8 cellular contexts compared by ENCODE assay signal in the genomic region with DNA sequence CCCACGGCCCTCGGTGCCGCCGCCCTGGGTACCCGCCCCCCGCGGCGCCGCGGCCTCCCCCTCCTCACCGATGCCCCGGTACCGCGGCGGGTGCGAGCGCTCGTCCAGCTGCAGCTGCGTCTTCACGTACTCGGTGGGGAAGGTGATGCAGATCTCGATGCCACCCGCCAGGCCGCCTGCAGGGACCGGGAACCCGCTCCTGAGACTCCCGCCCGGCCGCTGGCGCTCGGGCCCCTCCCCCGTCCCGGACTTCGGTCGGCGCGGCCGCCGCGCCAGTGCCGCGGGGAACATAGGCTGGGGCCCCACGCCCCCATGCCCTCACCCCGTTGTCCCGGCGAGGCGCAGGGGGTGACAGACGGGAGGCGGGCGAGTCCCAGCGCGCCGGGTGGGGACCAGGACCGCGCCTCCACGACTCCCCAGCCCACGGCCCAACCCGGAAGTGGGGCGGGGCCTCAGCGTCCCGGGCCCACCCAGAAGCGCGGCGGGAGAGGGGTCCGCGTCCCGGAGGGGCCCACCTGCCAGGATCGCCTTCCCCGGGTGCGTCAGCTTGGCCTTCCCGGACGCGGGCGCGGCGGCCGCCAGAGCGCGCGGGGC. TPM values are rescaled to one million over a fixed set of nuclear protein-coding genes. Genes with fewer than 3 reads are reported as not detected.
DNase-seq lines count a peak whose midpoint lies in the region; ATAC-seq, FAIRE-seq and TF ChIP-seq lines count a peak whose summit lies in the region.

No MANE protein-coding gene starts in this region.

- TF ChIP-seq CTCF in endothelial cell of umbilical vein (IDR thresholded peaks at IDR 0.05; ENCODE audit: extremely low read depth in 1 of 2, insufficient read depth in 1 of 2, low read depth in 1 of 2, low read length in 2 of 2), result no peak
- TF ChIP-seq CTCF in tibial nerve (IDR thresholded peaks at IDR 0.05), result no peak

- no peaks in the 10 kb centered on the region for H3K27me3 Mint-ChIP-seq in activated CD4-positive, alpha-beta T cell treated with anti-CD3 and anti-CD28 coated beads, Interleukin-2, amount 10 ng/mL, durations not matched to agents 7 days and 5 days

- peak; percentile 21 for ATAC-seq in GM21447 (IDR thresholded peaks at IDR 0.05; ENCODE audit: unreplicated experiment)

- intact Hi-C loops in endothelial cell of umbilical vein (cut with micrococcal nuclease), result loop anchor here (1.0 to 5.0 kb wide), 3 partner anchors 34 to 269 kb away; a partner anchor contains a TSS

- H3K27ac ChIP-seq in HUES64 (ENCODE audit: low read depth, low read length), result peak overlapping the region; percentile 73
- H3K27ac ChIP-seq in endothelial cell of umbilical vein (ENCODE audit: insufficient read depth, low read depth, low read length), result peak overlapping the region; percentile 56
- peak overlapping the region; percentile 76 to 96 (median 89) for H3K27ac ChIP-seq in tibial nerve

- no peaks in the 10 kb centered on the region for H3K9me1 ChIP-seq in endothelial cell of umbilical vein (replicated peaks; ENCODE audit: control insufficient read depth, extremely low read depth, insufficient read depth, low read length)

- H3K4me3 Mint-ChIP-seq in activated CD4-positive, alpha-beta T cell treated with anti-CD3 and anti-CD28 coated beads, Interleukin-2, amount 10 ng/mL, durations not matched to agents 7 days and 5 days, result peak overlapping the region; percentile 80

- peaks cover 20% of the 10 kb centered on the region for H3K79me2 ChIP-seq in endothelial cell of umbilical vein (ENCODE audit: control insufficient read depth, insufficient read depth, low read length)

- TF ChIP-seq POLR2A in endothelial cell of umbilical vein (IDR thresholded peaks at IDR 0.05; ENCODE audit: low read depth, low read length) (no peak), tibial nerve (IDR thresholded peaks at IDR 0.05) (no peak)

- H3K4me3 ChIP-seq in HUES64 (ENCODE audit: low read length) (peak overlapping the region; percentile 90), endothelial cell of umbilical vein (replicated peaks in 1 of 3; ENCODE audit: insufficient read depth in 1 of 3, low read depth in 1 of 3, low read length in 3 of 3) (peak overlapping the region; percentile 60 to 89 (median 68)), mucosa of stomach (ENCODE audit: low read length) (peak overlapping the region; percentile 24), tibial nerve (peak overlapping the region; percentile 56 to 99 (median 76))

- H2AFZ ChIP-seq in endothelial cell of umbilical vein (ENCODE audit: low read depth, low read length), result peak overlapping the region; percentile 60

- FAIRE-seq in endothelial cell of umbilical vein (lab: Jason Lieb, UNC), result peak; percentile 64

- CTCF ChIA-PET in activated CD4-positive, alpha-beta T cell treated with anti-CD3 and anti-CD28 coated beads, Interleukin-2, amount 10 ng/mL, durations not matched to agents 7 days and 5 days (lab: Charles Lee), result interaction anchor here (0.8 to 1.1 kb wide), 4 partner anchors 31 to 219 kb away, joined by 3 to 5 read pairs (median 4); a partner anchor contains a TSS
- CTCF ChIA-PET in endothelial cell of umbilical vein (lab: Charles Lee), result interaction anchor here (0.5 to 3.5 kb wide), 14 partner anchors 9 to 452 kb away, joined by 3 to 25 read pairs (median 6); a partner anchor contains a TSS

- H3K27ac Mint-ChIP-seq in activated CD4-positive, alpha-beta T cell treated with anti-CD3 and anti-CD28 coated beads, Interleukin-2, amount 10 ng/mL, durations not matched to agents 7 days and 5 days, result no peak overlapping the region

- no peaks in the 10 kb centered on the region for H4K20me1 ChIP-seq in endothelial cell of umbilical vein (replicated peaks; ENCODE audit: control insufficient read depth, extremely low read depth, insufficient read depth, low read length)

- H3K9me3 ChIP-seq in HUES64 (ENCODE audit: insufficient read depth, low read depth, low read length), result no peaks in the 10 kb centered on the region
- H3K9me3 ChIP-seq in endothelial cell of umbilical vein (replicated peaks; ENCODE audit: control insufficient read depth, insufficient read depth, low read length), result no peaks in the 10 kb centered on the region
- no peaks in the 10 kb centered on the region for H3K9me3 ChIP-seq in mucosa of stomach (ENCODE audit: control insufficient read depth, low read length)
- no peaks in the 10 kb centered on the region for H3K9me3 ChIP-seq in tibial nerve

- H3K27me3 ChIP-seq in HUES64 (ENCODE audit: insufficient read depth, low read length) (no peaks in the 10 kb centered on the region), endothelial cell of umbilical vein (ENCODE audit: control insufficient read depth in 2 of 2, insufficient read depth in 2 of 2, low read length in 2 of 2) (no peaks in the 10 kb centered on the region), mucosa of stomach (ENCODE audit: control insufficient read depth, insufficient read depth, low read length) (no peaks in the 10 kb centered on the region), tibial nerve (no peaks in the 10 kb centered on the region)

- no peaks in the 10 kb centered on the region for H3K9me3 Mint-ChIP-seq in activated CD4-positive, alpha-beta T cell treated with anti-CD3 and anti-CD28 coated beads, Interleukin-2, amount 10 ng/mL, durations not matched to agents 7 days and 5 days

- TF ChIP-seq EP300 in tibial nerve (IDR thresholded peaks at IDR 0.05), result no peak

- WGBS in HUES64, result under 1% methylated on average over 80 of the region's 80 CpGs
- WGBS in tibial nerve, 2 donors, result 0% methylated on average over 4 of the region's 80 CpGs; no CpG with 5 or more reads in 1 of the 2 donors

- H3K4me2 ChIP-seq in endothelial cell of umbilical vein (ENCODE audit: insufficient read depth, low read length), result peak overlapping the region; percentile 62

- DNase-seq in ELR (ENCODE audit: low read depth), result peak; percentile 58
- DNase-seq in activated CD4-positive, alpha-beta T cell treated with anti-CD3 and anti-CD28 coated beads, Interleukin-2, amount 10 ng/mL, durations not matched to agents 7 days and 5 days, result peak; percentile 66
- DNase-seq in endothelial cell of umbilical vein (ENCODE audit: low read depth, low spot score), result peak; percentile 46
- DNase-seq in tibial nerve (ENCODE audit: low spot score in 2 of 2), result no peak
- DNase-seq in SKM-1 (lab: John Stamatoyannopoulos, UW; ENCODE audit: unreplicated experiment), result no peak

- POLR2A ChIA-PET in activated CD4-positive, alpha-beta T cell treated with anti-CD3 and anti-CD28 coated beads, Interleukin-2, amount 10 ng/mL, durations not matched to agents 7 days and 5 days (lab: Charles Lee), result no interaction called here
- POLR2A ChIA-PET in endothelial cell of umbilical vein (lab: Charles Lee), result no interaction called here

- H3K36me3 ChIP-seq in HUES64 (ENCODE audit: insufficient read depth, low read length) (peaks cover 18% of the 10 kb centered on the region), endothelial cell of umbilical vein (ENCODE audit: control insufficient read depth in 2 of 2, extremely low read depth in 1 of 2, insufficient read depth in 2 of 2, low read length in 2 of 2) (peaks cover 0 to 5% of the 10 kb centered on the region in 2 experiments), mucosa of stomach (ENCODE audit: control insufficient read depth, insufficient read depth, low read length) (no peaks in the 10 kb centered on the region), tibial nerve (peaks cover 0 to 19% (median 0%) of the 10 kb centered on the region in 3 donors)

- BruUV-seq in endothelial cell of umbilical vein (replicated peaks; lab: Mats Ljungman, UMichigan), result no TSS peak

- H3K4me1 ChIP-seq in HUES64 (ENCODE audit: insufficient read depth, low read length) (peaks cover 4% of the 10 kb centered on the region), endothelial cell of umbilical vein (ENCODE audit: control insufficient read depth, extremely low read depth, insufficient read depth, low read length) (peaks cover 9% of the 10 kb centered on the region), mucosa of stomach (ENCODE audit: control insufficient read depth, insufficient read depth, low read length) (peaks cover 37% of the 10 kb centered on the region), tibial nerve (peaks cover 0 to 59% (median 28%) of the 10 kb centered on the region in 4 donors)

- no peaks in the 10 kb centered on the region for H3K36me3 Mint-ChIP-seq in activated CD4-positive, alpha-beta T cell treated with anti-CD3 and anti-CD28 coated beads, Interleukin-2, amount 10 ng/mL, durations not matched to agents 7 days and 5 days (ENCODE audit: low read depth)

- peaks cover 36% of the 10 kb centered on the region for H3K4me1 Mint-ChIP-seq in activated CD4-positive, alpha-beta T cell treated with anti-CD3 and anti-CD28 coated beads, Interleukin-2, amount 10 ng/mL, durations not matched to agents 7 days and 5 days

- dilution Hi-C loops in endothelial cell of umbilical vein (cut with MboI; ENCODE audit: extremely low pct_ligation_motif_present, low sequenced_read_pairs), result no loop called here

- H3K9ac ChIP-seq in HUES64 (ENCODE audit: low read depth, low read length), result peak overlapping the region; percentile 81
- peak overlapping the region; percentile 74 for H3K9ac ChIP-seq in endothelial cell of umbilical vein (replicated peaks; ENCODE audit: extremely low read depth, insufficient read depth, low read length)
- peak overlapping the region; percentile 76 for H3K9ac ChIP-seq in mucosa of stomach (ENCODE audit: low read length)

RNA-seq across cellular contexts. Expression of a gene that starts 0.4 kb away (rescaled TPM):
- 115 TPM for polyA plus RNA-seq in HUES64 (2013, experiment 1 of 2)
- 128 TPM for polyA plus RNA-seq in HUES64 (2013, experiment 2 of 2)
- 10 to 100 TPM; 40.4 to 49.2 TPM for total RNA-seq in activated CD4-positive, alpha-beta T cell treated with anti-CD3 and anti-CD28 coated beads, Interleukin-2, amount 10 ng/mL, durations not matched to agents 7 days and 5 days
- total RNA-seq in endothelial cell of umbilical vein (94.5 and 102 TPM in 2 replicates), tibial nerve (100 to 1,000 TPM in 1 of 4 donors, 10 to 100 TPM in 3; 46.9 to 100 (median 86.2) TPM)
- 78.0 and 80.0 TPM in 2 replicates for polyA plus RNA-seq in endothelial cell of umbilical vein
- polyA plus RNA-seq in endothelial cell of umbilical vein (2011; cell fraction: cytosol; rRNA removed), result 53.3 and 64.5 TPM in 2 replicates
- 30.5 and 34.5 TPM in 2 replicates for polyA plus RNA-seq in endothelial cell of umbilical vein (2011; cell fraction: nucleus; rRNA removed)
- polyA plus RNA-seq in endothelial cell of umbilical vein (2012), result 48.5 and 55.1 TPM in 2 replicates
- 42.0 and 44.0 TPM in 2 replicates for polyA minus RNA-seq in endothelial cell of umbilical vein
- 35.6 TPM for polyA minus RNA-seq in endothelial cell of umbilical vein (2011; cell fraction: cytosol; rRNA and poly(A)+ RNA removed)
- 8.2 and 9.9 TPM in 2 replicates for polyA minus RNA-seq in endothelial cell of umbilical vein (2011; cell fraction: nucleus; rRNA and poly(A)+ RNA removed)

RNA-seq across cellular contexts. Expression of a gene that starts 28.1 kb away (rescaled TPM):
- not detected for polyA plus RNA-seq in HUES64 (2013, experiment 1 of 2)
- not detected for polyA plus RNA-seq in HUES64 (2013, experiment 2 of 2)
- total RNA-seq in activated CD4-positive, alpha-beta T cell treated with anti-CD3 and anti-CD28 coated beads, Interleukin-2, amount 10 ng/mL, durations not matched to agents 7 days and 5 days, result not detected
- total RNA-seq in endothelial cell of umbilical vein (not detected in 2 replicates), tibial nerve (not detected)
- not detected in 2 replicates for polyA plus RNA-seq in endothelial cell of umbilical vein
- not detected in 2 replicates for polyA plus RNA-seq in endothelial cell of umbilical vein (2011; cell fraction: cytosol; rRNA removed)
- not detected in 2 replicates for polyA plus RNA-seq in endothelial cell of umbilical vein (2011; cell fraction: nucleus; rRNA removed)
- polyA plus RNA-seq in endothelial cell of umbilical vein (2012), result not detected in 2 replicates
- polyA minus RNA-seq in endothelial cell of umbilical vein, result not detected in 2 replicates
- not detected for polyA minus RNA-seq in endothelial cell of umbilical vein (2011; cell fraction: cytosol; rRNA and poly(A)+ RNA removed)
- polyA minus RNA-seq in endothelial cell of umbilical vein (2011; cell fraction: nucleus; rRNA and poly(A)+ RNA removed), result not detected in 2 replicates

RNA-seq across cellular contexts. Expression of a gene that starts 33.7 kb away (rescaled TPM):
- 13.9 TPM for polyA plus RNA-seq in HUES64 (2013, experiment 1 of 2)
- polyA plus RNA-seq in HUES64 (2013, experiment 2 of 2), result 14.4 TPM
- 10 to 100 TPM; 17.9 to 18.5 TPM for total RNA-seq in activated CD4-positive, alpha-beta T cell treated with anti-CD3 and anti-CD28 coated beads, Interleukin-2, amount 10 ng/mL, durations not matched to agents 7 days and 5 days
- total RNA-seq in endothelial cell of umbilical vein (18.4 and 21.9 TPM in 2 replicates), tibial nerve (10 to 100 TPM; 15.3 to 18.6 (median 16.4) TPM)
- polyA plus RNA-seq in endothelial cell of umbilical vein, result 20.1 and 22.8 TPM in 2 replicates
- 16.5 and 20.9 TPM in 2 replicates for polyA plus RNA-seq in endothelial cell of umbilical vein (2011; cell fraction: cytosol; rRNA removed)
- 18.2 and 19.2 TPM in 2 replicates for polyA plus RNA-seq in endothelial cell of umbilical vein (2011; cell fraction: nucleus; rRNA removed)
- 14.6 and 15.4 TPM in 2 replicates for polyA plus RNA-seq in endothelial cell of umbilical vein (2012)
- 6.6 and 7.9 TPM in 2 replicates for polyA minus RNA-seq in endothelial cell of umbilical vein
- 3.6 TPM for polyA minus RNA-seq in endothelial cell of umbilical vein (2011; cell fraction: cytosol; rRNA and poly(A)+ RNA removed)
- 2.5 and 5.6 TPM in 2 replicates for polyA minus RNA-seq in endothelial cell of umbilical vein (2011; cell fraction: nucleus; rRNA and poly(A)+ RNA removed)

RNA-seq across cellular contexts. Expression of a gene that starts 47.1 kb away (rescaled TPM):
- polyA plus RNA-seq in HUES64 (2013, experiment 1 of 2), result not detected
- polyA plus RNA-seq in HUES64 (2013, experiment 2 of 2), result not detected
- total RNA-seq in activated CD4-positive, alpha-beta T cell treated with anti-CD3 and anti-CD28 coated beads, Interleukin-2, amount 10 ng/mL, durations not matched to agents 7 days and 5 days, result not detected
- total RNA-seq in endothelial cell of umbilical vein (not detected in 2 replicates), tibial nerve (under 1 TPM in 1 of 4 donors, not detected in 3; 0.30 TPM)
- polyA plus RNA-seq in endothelial cell of umbilical vein, result not detected in 2 replicates
- polyA plus RNA-seq in endothelial cell of umbilical vein (2011; cell fraction: cytosol; rRNA removed), result not detected in 2 replicates
- not detected in 2 replicates for polyA plus RNA-seq in endothelial cell of umbilical vein (2011; cell fraction: nucleus; rRNA removed)
- polyA plus RNA-seq in endothelial cell of umbilical vein (2012), result not detected in 2 replicates
- polyA minus RNA-seq in endothelial cell of umbilical vein, result not detected in 2 replicates
- not detected for polyA minus RNA-seq in endothelial cell of umbilical vein (2011; cell fraction: cytosol; rRNA and poly(A)+ RNA removed)
- polyA minus RNA-seq in endothelial cell of umbilical vein (2011; cell fraction: nucleus; rRNA and poly(A)+ RNA removed), result not detected in 2 replicates

RNA-seq across cellular contexts. Expression of a gene that starts 56.0 kb away (rescaled TPM):
- polyA plus RNA-seq in HUES64 (2013, experiment 1 of 2), result 41.7 TPM
- 35.9 TPM for polyA plus RNA-seq in HUES64 (2013, experiment 2 of 2)
- 10 to 100 TPM; 38.7 to 39.0 TPM for total RNA-seq in activated CD4-positive, alpha-beta T cell treated with anti-CD3 and anti-CD28 coated beads, Interleukin-2, amount 10 ng/mL, durations not matched to agents 7 days and 5 days
- 44.8 and 49.6 TPM in 2 replicates for total RNA-seq in endothelial cell of umbilical vein
- polyA plus RNA-seq in endothelial cell of umbilical vein, result 51.2 and 61.7 TPM in 2 replicates
- 47.7 and 50.7 TPM in 2 replicates for polyA plus RNA-seq in endothelial cell of umbilical vein (2011; cell fraction: cytosol; rRNA removed)
- 41.7 and 53.7 TPM in 2 replicates for polyA plus RNA-seq in endothelial cell of umbilical vein (2011; cell fraction: nucleus; rRNA removed)
- 27.3 and 36.4 TPM in 2 replicates for polyA plus RNA-seq in endothelial cell of umbilical vein (2012)
- polyA minus RNA-seq in endothelial cell of umbilical vein, result 46.5 and 74.1 TPM in 2 replicates
- polyA minus RNA-seq in endothelial cell of umbilical vein (2011; cell fraction: cytosol; rRNA and poly(A)+ RNA removed), result 13.5 TPM
- 29.0 and 29.3 TPM in 2 replicates for polyA minus RNA-seq in endothelial cell of umbilical vein (2011; cell fraction: nucleus; rRNA and poly(A)+ RNA removed)
- 10 to 100 TPM; 57.6 to 68.0 (median 58.9) TPM for total RNA-seq in tibial nerve

Comparison
In these comparisons a context has a peak if more than half of its experiments do, and no peak if none do; other contexts are left out.
1. DNase-seq: peak in ELR (single experiment), activated CD4-positive, alpha-beta T cell treated with anti-CD3 and anti-CD28 coated beads, Interleukin-2, amount 10 ng/mL, durations not matched to agents 7 days and 5 days (single experiment) and endothelial cell of umbilical vein (single experiment); none in tibial nerve (0 of 2) and SKM-1 (single experiment).
2. H3K4me3 ChIP-seq: peak in every context shown above with its lines; median percentile 90 in HUES64; 76 in tibial nerve; 68 in endothelial cell of umbilical vein; 24 in mucosa of stomach.
3. Peak in every context shown above with its lines, with median percentiles within 50 percentile points of each other: H3K27ac ChIP-seq and H3K9ac ChIP-seq.